In the genomic region with DNA sequence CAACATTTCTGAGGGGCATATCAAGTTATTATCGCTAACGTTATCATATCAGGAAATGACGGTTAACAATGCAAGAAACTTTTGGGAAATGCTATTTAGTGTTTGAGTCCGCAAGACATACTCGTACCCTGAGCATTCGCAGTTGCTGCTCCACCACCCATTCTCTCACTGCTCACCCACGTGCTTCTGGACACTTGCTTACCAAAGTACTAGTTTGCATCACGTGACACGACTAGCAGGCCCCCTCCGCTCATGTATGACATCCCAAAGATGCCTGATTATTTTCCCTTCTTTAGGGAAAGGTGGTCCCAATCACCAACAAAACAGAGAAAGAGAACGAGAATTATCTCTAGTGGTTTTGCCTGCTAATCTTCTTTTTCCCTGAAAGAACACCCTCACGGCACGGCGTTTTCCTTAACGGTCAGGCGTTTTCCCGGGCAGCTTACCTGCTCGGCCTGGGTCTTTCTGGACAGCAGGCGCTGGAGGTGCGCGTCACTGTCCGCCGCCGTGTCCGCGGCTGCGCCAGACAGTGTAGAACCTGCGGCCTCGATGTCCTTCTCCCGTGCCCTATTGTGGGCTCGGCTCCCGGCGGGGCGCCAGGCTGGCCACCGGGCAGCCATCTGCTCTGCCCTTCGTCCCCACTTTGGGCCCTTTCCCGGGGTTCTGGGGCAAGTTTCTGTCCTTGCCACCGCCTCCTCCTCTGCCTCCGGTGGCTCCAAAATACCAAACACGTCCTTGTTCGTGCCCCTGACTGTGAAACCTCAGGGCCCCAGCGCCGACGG, we compare ENCODE assay signal across 8 cellular contexts. TPM values are rescaled to one million over a fixed set of nuclear protein-coding genes. Genes with fewer than 3 reads are reported as not detected.
A peak's percentile ranks its signal among the peaks of the same experiment; 100 is the strongest.
DNase-seq lines count a peak whose midpoint lies in the region; ATAC-seq, FAIRE-seq and TF ChIP-seq lines count a peak whose summit lies in the region.

Gene SUPV3L1 (plus strand): TSS at position 492 of the 782 bp plus-strand sequence. CDS start 58 bp downstream, at position 550.

- peaks cover 17% of the 10 kb centered on the region for H3K4me1 ChIP-seq in endothelial cell of umbilical vein (ENCODE audit: control insufficient read depth, extremely low read depth, insufficient read depth, low read length)

- POLR2A ChIA-PET in endothelial cell of umbilical vein (lab: Charles Lee) = no interaction called here

- no peaks in the 10 kb centered on the region for H3K9me1 ChIP-seq in endothelial cell of umbilical vein (replicated peaks; ENCODE audit: control insufficient read depth, extremely low read depth, insufficient read depth, low read length)

- H3K4me2 ChIP-seq in endothelial cell of umbilical vein (ENCODE audit: insufficient read depth, low read length) = peak within 1 kb of the TSS; percentile 93

- TF ChIP-seq POLR2A in endothelial cell of umbilical vein (IDR thresholded peaks at IDR 0.05; ENCODE audit: low read depth, low read length) = peak; percentile 76

- peak within 1 kb of the TSS; percentile 98 for H3K9ac ChIP-seq in endothelial cell of umbilical vein (replicated peaks; ENCODE audit: extremely low read depth, insufficient read depth, low read length)

- peaks cover 0 to 6% of the 10 kb centered on the region in 2 experiments for H3K36me3 ChIP-seq in endothelial cell of umbilical vein (ENCODE audit: control insufficient read depth in 2 of 2, extremely low read depth in 1 of 2, insufficient read depth in 2 of 2, low read length in 2 of 2)

- H3K9me3 ChIP-seq in endothelial cell of umbilical vein (replicated peaks; ENCODE audit: control insufficient read depth, insufficient read depth, low read length) = no peaks in the 10 kb centered on the region

- FAIRE-seq in endothelial cell of umbilical vein (lab: Jason Lieb, UNC) = peak; percentile 99

- ATAC-seq in GM21447 (IDR thresholded peaks at IDR 0.05; ENCODE audit: unreplicated experiment) = peak; percentile 88

- H3K27me3 ChIP-seq in endothelial cell of umbilical vein (ENCODE audit: control insufficient read depth in 2 of 2, insufficient read depth in 2 of 2, low read length in 2 of 2) = no peaks in the 10 kb centered on the region

- peak within 1 kb of the TSS; percentile 94 for H3K27ac ChIP-seq in endothelial cell of umbilical vein (ENCODE audit: insufficient read depth, low read depth, low read length)

- H3K4me3 ChIP-seq in endothelial cell of umbilical vein (replicated peaks in 1 of 3; ENCODE audit: insufficient read depth in 1 of 3, low read depth in 1 of 3, low read length in 3 of 3) = peak within 1 kb of the TSS; percentile 61 to 96 (median 64)

- peaks cover 35% of the 10 kb centered on the region for H3K79me2 ChIP-seq in endothelial cell of umbilical vein (ENCODE audit: control insufficient read depth, insufficient read depth, low read length)

- TF ChIP-seq CTCF in endothelial cell of umbilical vein (IDR thresholded peaks at IDR 0.05; ENCODE audit: extremely low read depth in 1 of 2, insufficient read depth in 1 of 2, low read depth in 1 of 2, low read length in 2 of 2) = no peak

- no peaks in the 10 kb centered on the region for H4K20me1 ChIP-seq in endothelial cell of umbilical vein (replicated peaks; ENCODE audit: control insufficient read depth, extremely low read depth, insufficient read depth, low read length)

- dilution Hi-C loops in endothelial cell of umbilical vein (cut with MboI; ENCODE audit: extremely low pct_ligation_motif_present, low sequenced_read_pairs) = no loop called here

- DNase-seq in D341Med (ENCODE audit: low spot score) (peak; percentile 87), HuH-7 (ENCODE audit: low spot score) (peak; percentile 83), OCI-M1 (lab: John Stamatoyannopoulos, UW) (peak; percentile 98), activated T-cell treated with anti-CD3 and anti-CD28 coated beads for 24 hours (ENCODE audit: low read depth) (peak; percentile 81), endothelial cell of umbilical vein (ENCODE audit: low read depth, low spot score) (peak; percentile 97), midbrain (lab: John Stamatoyannopoulos, UW) (peak; percentile 96)
- peak; percentile 67 to 70 for DNase-seq in stimulated activated CD8-positive, alpha-beta memory T cell treated with anti-CD3 and anti-CD28 coated beads, Interleukin-2, amount 100 ng/mL, for 1 hour (ENCODE audit: low read depth in 2 of 2)

- peak within 1 kb of the TSS; percentile 65 for H2AFZ ChIP-seq in endothelial cell of umbilical vein (ENCODE audit: low read depth, low read length)

- intact Hi-C loops in endothelial cell of umbilical vein (cut with micrococcal nuclease) = loop anchor here (1.0 to 2.0 kb wide), 3 partner anchors 37 to 191 kb away; partner anchors contain the start of gene VPS26A

- no TSS peak for BruUV-seq in endothelial cell of umbilical vein (replicated peaks; lab: Mats Ljungman, UMichigan)

- CTCF ChIA-PET in endothelial cell of umbilical vein (lab: Charles Lee) = no interaction called here

TF ChIP-seq in endothelial cell of umbilical vein, 7 proteins besides CTCF, POLR2A, EP300 and RAD21:
- no peak for TF ChIP-seq EZH2 (IDR thresholded peaks at IDR 0.05; ENCODE audit: borderline replicate concordance, low read depth, low read length, severe bottlenecking)
- TF ChIP-seq, protein P1, sequence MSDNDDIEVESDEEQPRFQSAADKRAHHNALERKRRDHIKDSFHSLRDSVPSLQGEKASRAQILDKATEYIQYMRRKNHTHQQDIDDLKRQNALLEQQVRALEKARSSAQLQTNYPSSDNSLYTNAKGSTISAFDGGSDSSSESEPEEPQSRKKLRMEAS (IDR thresholded peaks at IDR 0.05; ENCODE audit: insufficient read depth, insufficient read length) = peak; percentile 100
- TF ChIP-seq MYC (IDR thresholded peaks at IDR 0.05; ENCODE audit: low read depth, low read length) = peak; percentile 100
- no peak for TF ChIP-seq FOS (IDR thresholded peaks at IDR 0.05; ENCODE audit: borderline replicate concordance, insufficient read depth, low read length)
- no peak for TF ChIP-seq JUN (IDR thresholded peaks at IDR 0.05; ENCODE audit: borderline replicate concordance, insufficient read depth, insufficient read length, low read depth)
- peak; percentile 68 for TF ChIP-seq POLR2AphosphoS5 (IDR thresholded peaks at IDR 0.05; ENCODE audit: insufficient read depth, low read depth, low read length)

RNA-seq across cellular contexts. Expression of gene SUPV3L1, which starts in this region (rescaled TPM):
- 30.0 and 30.4 TPM in 2 replicates for total RNA-seq in endothelial cell of umbilical vein
- polyA plus RNA-seq in endothelial cell of umbilical vein = 18.6 and 21.8 TPM in 2 replicates
- polyA plus RNA-seq in endothelial cell of umbilical vein (2011; cell fraction: cytosol; rRNA removed) = 20.9 and 24.1 TPM in 2 replicates
- polyA plus RNA-seq in endothelial cell of umbilical vein (2011; cell fraction: nucleus; rRNA removed) = 47.8 and 71.1 TPM in 2 replicates
- polyA plus RNA-seq in endothelial cell of umbilical vein (2012) = 25.6 TPM in 2 replicates
- polyA minus RNA-seq in endothelial cell of umbilical vein = 16.9 and 31.4 TPM in 2 replicates
- polyA minus RNA-seq in endothelial cell of umbilical vein (2011; cell fraction: cytosol; rRNA and poly(A)+ RNA removed) = 53.9 TPM
- 26.0 and 30.1 TPM in 2 replicates for polyA minus RNA-seq in endothelial cell of umbilical vein (2011; cell fraction: nucleus; rRNA and poly(A)+ RNA removed)

Comparison
In these comparisons a context has a peak if more than half of its experiments do, and no peak if none do; other contexts are left out.
1. Peak in every context shown above with its lines: DNase-seq, ATAC-seq, H3K4me3 ChIP-seq and H3K27ac ChIP-seq.